Comparison of ENCODE assay signal across 25 cellular contexts in genomic region chr15:56679247-56679646, GRCh38.
"Had no signal": no experiment of that assay in that cellular context is flagged by ENCODE, and none has a peak within 500 bp of the region (broad histone marks: within the 10 kb centered on the region; RNA-seq: fewer than 3 reads in every experiment).

No MANE protein-coding gene starts in this region.

- FAIRE-seq: endothelial cell of umbilical vein had no signal

- H3K36me3 ChIP-seq: thyroid gland, vagina had no signal

- H3K9ac ChIP-seq: parathyroid adenoma had no signal

- H2AFZ ChIP-seq: parathyroid adenoma had no signal

- H3K27ac ChIP-seq: coronary artery, esophagus muscularis mucosa, foreskin keratinocyte, parathyroid adenoma, right atrium auricular region, stomach, thyroid gland, vagina had no signal

- H3K79me2 ChIP-seq: parathyroid adenoma had no signal

- ATAC-seq: foreskin keratinocyte; left colon; natural killer cell treated with Interleukin-12 subunit alpha and Interleukin-12 subunit beta and Interleukin-15 and Interleukin-18, amount 100 ng/mL, for 72 hours; sciatic nerve; stimulated activated effector memory CD8-positive, alpha-beta T cell treated with anti-CD3 and anti-CD28 coated beads, Interleukin-12 subunit alpha, Interleukin-12 subunit beta, amount 100 ng/mL, for 72 hours had no signal

- DNase-seq: dermis blood vessel endothelial cell; effector memory CD4-positive, alpha-beta T cell; foreskin keratinocyte; hypothalamus; immature natural killer cell; islet precursor cell; kidney glomerular epithelial cell; left colon; naive B cell; stimulated activated CD4-positive, alpha-beta T cell treated with anti-CD3 and anti-CD28 coated beads, Interleukin-2, amount 100 ng/mL, for 24 hours; stimulated activated CD4-positive, alpha-beta T cell treated with anti-CD3 and anti-CD28 coated beads, Interleukin-4, amount 100 ng/mL, for 24 hours; stimulated activated naive CD4-positive, alpha-beta T cell treated with Interleukin-2 at 50 U/mL for 16 hours; stomach; thyroid gland; trophoblast cell had no signal

- H3K9me3 ChIP-seq: esophagus muscularis mucosa, right atrium auricular region, stomach, thyroid gland, vagina had no signal

- H3K4me3 ChIP-seq: coronary artery, esophagus muscularis mucosa, lung, right atrium auricular region, stomach, thyroid gland, vagina had no signal

- H3K27me3 ChIP-seq: esophagus muscularis mucosa, foreskin keratinocyte, right atrium auricular region, stomach, thyroid gland, vagina had no signal

- H3K4me1 ChIP-seq: foreskin keratinocyte, parathyroid adenoma, thyroid gland, vagina had no signal
